ENCODE assay signal across 33 cellular contexts in the genomic region with DNA sequence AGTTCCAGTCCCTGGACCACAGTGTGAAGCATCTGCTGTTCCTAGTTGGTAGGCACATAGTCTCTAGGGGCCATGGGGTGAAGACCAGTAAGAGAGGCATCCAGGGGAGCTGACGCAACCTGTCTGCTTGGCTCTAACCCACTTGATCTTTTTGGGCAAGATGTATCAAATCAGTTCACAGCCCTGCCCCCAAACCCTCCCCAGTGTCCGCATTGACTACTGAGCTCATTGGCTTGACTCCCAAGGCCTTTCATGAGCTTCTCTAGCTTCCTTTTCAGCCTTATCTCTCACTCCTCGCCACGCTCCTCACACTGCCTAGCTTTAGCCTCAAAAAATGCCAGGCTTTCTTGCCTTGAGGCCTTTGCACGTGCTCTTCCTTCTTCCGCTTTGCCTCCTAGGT. TPM values are rescaled to one million over a fixed set of nuclear protein-coding genes. Genes with fewer than 3 reads are reported as not detected.
"Had no signal": no experiment of that assay in that cellular context is flagged by ENCODE, and none has a peak within 500 bp of the region (broad histone marks: within the 10 kb centered on the region; RNA-seq: fewer than 3 reads in every experiment).

No MANE protein-coding gene starts in this region.

- H2AFZ ChIP-seq: PC-9 had no signal

- H3K4me1 ChIP-seq: body of pancreas, breast epithelium had no signal

- H3K36me3 ChIP-seq: breast epithelium had no signal

- H3K4me3 ChIP-seq: body of pancreas, breast epithelium, PC-9 had no signal

- ATAC-seq: activated CD4-positive, CD25-positive, alpha-beta regulatory T cell treated with anti-CD3 and anti-CD28 coated beads, Interleukin-2, amount 50 U/mL, for 24 hours; activated T-cell treated with anti-CD3 and anti-CD28 coated beads, Interleukin-2, amount 50 U/mL, for 4 hours; body of pancreas; Right ventricle myocardium inferior had no signal

- H3K9me3 ChIP-seq: body of pancreas, breast epithelium had no signal

- H3K4me2 ChIP-seq: PC-9 had no signal

- H3K27me3 ChIP-seq: body of pancreas, breast epithelium had no signal

- H3K27ac ChIP-seq: body of pancreas, PC-9, RWPE1 had no signal

- DNase-seq: activated CD4-positive, alpha-beta memory T cell treated with anti-CD3 and anti-CD28 coated beads for 36 hours; activated CD4-positive, alpha-beta T cell treated with anti-CD3 and anti-CD28 coated beads for 4 hours; activated CD4-positive, alpha-beta T cell treated with anti-CD3 and anti-CD28 coated beads, Interleukin-2, amount 50 U/mL, for 1 hour; activated CD8-positive, alpha-beta memory T cell treated with anti-CD3 and anti-CD28 coated beads, Interleukin-2, amount 50 U/mL, for 4 hours; activated gamma-delta T cell treated with Interleukin-2 at 50 U/mL for 16 hours; activated naive CD4-positive, alpha-beta T cell treated with anti-CD3 and anti-CD28 coated beads for 36 hours; activated T-cell treated with anti-CD3 and anti-CD28 coated beads for 4 hours; activated T-cell treated with anti-CD3 and anti-CD28 coated beads, Interleukin-2, amount 50 U/mL, for 4 hours; body of pancreas; caudate nucleus; cerebellar nuclear complex; NCI-H1105; NCI-H1417 treated with DMSO at 0.1 percent for 48 hours; NCI-H187 treated with DMSO at 0.1 percent for 48 hours; NCI-H2081; NCI-H2171 treated with DMSO at 0.1 percent for 48 hours; NCI-H2227 treated with DMSO at 0.1 percent for 48 hours; NCI-H446 treated with DMSO at 0.1 percent for 48 hours; NCI-H524; NCI-H69; NCI-H82; PC-9; T1000 had no signal

RNA-seq across cellular contexts. Expression of a gene that starts 29.7 kb away (rescaled TPM):
- total RNA-seq: activated CD4-positive, alpha-beta memory T cell treated with anti-CD3 and anti-CD28 coated beads for 36 hours; activated naive CD4-positive, alpha-beta T cell treated with anti-CD3 and anti-CD28 coated beads for 36 hours; activated T-cell treated with anti-CD3 and anti-CD28 coated beads, Interleukin-2, amount 50 U/mL, for 4 hours; astrocyte; M059J; OCI-LY7; PC-9; T-helper 1 cell treated with Interleukin-12 subunit alpha and Interleukin-12 subunit beta and Interleukin-4 antibody, amounts not matched to agents 30 ng/mL and 1 ng/mL, for 36 hours had no signal

RNA-seq across cellular contexts. Expression of a gene that starts 37.9 kb away (rescaled TPM):
- total RNA-seq: activated CD4-positive, alpha-beta memory T cell treated with anti-CD3 and anti-CD28 coated beads for 36 hours; activated naive CD4-positive, alpha-beta T cell treated with anti-CD3 and anti-CD28 coated beads for 36 hours; activated T-cell treated with anti-CD3 and anti-CD28 coated beads, Interleukin-2, amount 50 U/mL, for 4 hours; activated T-helper 1 cell treated with anti-CD3 and anti-CD28 coated beads, Interleukin-12 subunit alpha, Interleukin-12 subunit beta, Interleukin-2, Interleukin-4 antibody, amounts not matched to agents 30 ng/mL and 10 ng/mL and 1 ng/mL, durations not matched to agents 14 hours and 24 hours and 36 hours; astrocyte; M059J; OCI-LY7; PC-9; Right ventricle myocardium inferior; T-helper 1 cell treated with Interleukin-12 subunit alpha and Interleukin-12 subunit beta and Interleukin-4 antibody, amounts not matched to agents 30 ng/mL and 1 ng/mL, for 36 hours; T-helper 2 cell treated with Interferon-gamma antibody and Interleukin-4, amounts not matched to agents 100 ng/mL and 5 ng/mL, for 36 hours had no signal

RNA-seq across cellular contexts. Expression of a gene that starts 40.7 kb away (rescaled TPM):
- total RNA-seq: activated CD4-positive, alpha-beta memory T cell treated with anti-CD3 and anti-CD28 coated beads for 36 hours; activated naive CD4-positive, alpha-beta T cell treated with anti-CD3 and anti-CD28 coated beads for 36 hours; activated T-cell treated with anti-CD3 and anti-CD28 coated beads, Interleukin-2, amount 50 U/mL, for 4 hours; activated T-helper 1 cell treated with anti-CD3 and anti-CD28 coated beads, Interleukin-12 subunit alpha, Interleukin-12 subunit beta, Interleukin-2, Interleukin-4 antibody, amounts not matched to agents 30 ng/mL and 10 ng/mL and 1 ng/mL, durations not matched to agents 14 hours and 24 hours and 36 hours; astrocyte; body of pancreas; breast epithelium; M059J; OCI-LY7; PC-9; Right ventricle myocardium inferior; T-helper 1 cell treated with Interleukin-12 subunit alpha and Interleukin-12 subunit beta and Interleukin-4 antibody, amounts not matched to agents 30 ng/mL and 1 ng/mL, for 36 hours; T-helper 2 cell treated with Interferon-gamma antibody and Interleukin-4, amounts not matched to agents 100 ng/mL and 5 ng/mL, for 36 hours had no signal
